In the genomic region with DNA sequence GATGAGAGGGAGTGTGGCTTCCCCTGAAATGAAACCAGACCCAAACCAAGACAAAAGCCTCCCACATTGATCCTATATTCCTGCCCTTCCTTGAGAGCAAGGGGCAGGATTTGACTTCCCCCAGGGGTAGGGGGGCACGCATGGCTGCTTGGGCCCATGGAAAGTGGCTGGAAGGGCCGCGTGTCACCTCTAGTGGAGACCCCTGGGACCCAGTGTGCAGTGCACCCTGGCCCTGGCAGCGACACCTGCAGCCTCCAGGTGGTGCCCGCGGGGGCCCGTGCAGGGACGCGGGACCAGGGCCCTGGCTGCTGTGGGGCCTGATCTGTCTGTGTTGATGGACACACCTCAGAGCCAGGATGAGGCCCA, we compare ENCODE assay signal across 8 cellular contexts. TPM values are rescaled to one million over a fixed set of nuclear protein-coding genes. Genes with fewer than 3 reads are reported as not detected.
DNase-seq lines count a peak whose midpoint lies in the region; ATAC-seq and TF ChIP-seq lines count a peak whose summit lies in the region.

No MANE protein-coding gene starts in this region.

- no peaks in the 10 kb centered on the region for H3K36me3 ChIP-seq in liver (ENCODE audit: control insufficient read depth in 4 of 4, insufficient read depth in 3 of 4, low read depth in 1 of 4, low read length in 3 of 4)

- no peak for DNase-seq in WTC11 (ENCODE audit: low spot score)
- DNase-seq in NOMO-1 treated with dmso at 0.1 percent for 144 hours (lab: John Stamatoyannopoulos, UW; ENCODE audit: unreplicated experiment), result no peak
- DNase-seq in chondrocyte (ENCODE audit: low spot score), result no peak
- no peak for DNase-seq in stimulated activated CD4-positive, alpha-beta T cell treated with anti-CD3 and anti-CD28 coated beads, Interleukin-4, amount 100 ng/mL, for 1 hour

- CTCF ChIA-PET in WTC11 (lab: Charles Lee), result interaction anchor here (1.0 to 3.0 kb wide), 4 partner anchors 8 to 108 kb away, joined by 3 to 12 read pairs (median 4); no protein-coding TSS in a partner anchor

- H3K4me3 ChIP-seq in liver (ENCODE audit: low read depth in 1 of 3, low read length in 3 of 3), result no peak overlapping the region

- H3K27ac Mint-ChIP-seq in WTC11, result no peak overlapping the region
- no peak overlapping the region for H3K27ac Mint-ChIP-seq in chondrocyte (ENCODE audit: unreplicated experiment)

- POLR2A ChIA-PET in WTC11 (lab: Charles Lee), result no interaction called here

- H3K27ac ChIP-seq in 22Rv1, result peak overlapping the region; percentile 78
- peak overlapping the region; percentile 56 to 65 for H3K27ac ChIP-seq in liver (ENCODE audit: low read depth in 1 of 2, low read length in 2 of 2)

- no peaks in the 10 kb centered on the region for H3K36me3 Mint-ChIP-seq in WTC11
- no peaks in the 10 kb centered on the region for H3K36me3 Mint-ChIP-seq in chondrocyte (ENCODE audit: low read depth)

- WGBS in liver, result 66% methylated on average over 9 of the region's 9 CpGs

- H3K27me3 Mint-ChIP-seq in WTC11 (ENCODE audit: low read depth) (no peaks in the 10 kb centered on the region), chondrocyte (ENCODE audit: low read depth) (no peaks in the 10 kb centered on the region)

- H3K9me3 ChIP-seq in liver (ENCODE audit: control insufficient read depth in 4 of 4, low read length in 3 of 4), result no peaks in the 10 kb centered on the region

- TF ChIP-seq CTCF in 22Rv1 (IDR thresholded peaks at IDR 0.05) (peak; percentile 51), WTC11 (IDR thresholded peaks at IDR 0.05) (no peak), liver (IDR thresholded peaks at IDR 0.05; ENCODE audit: low read depth, low read length, missing input control) (no peak), chondrocyte (IDR thresholded peaks at IDR 0.05) (no peak)

- no peak for TF ChIP-seq RAD21 in liver (IDR thresholded peaks at IDR 0.05)

- H3K9ac ChIP-seq in liver (ENCODE audit: low read depth in 1 of 2, low read length in 2 of 2), result no peak overlapping the region

- peaks cover 4 to 15% (median 7%) of the 10 kb centered on the region in 4 donors for H3K4me1 ChIP-seq in liver (ENCODE audit: control insufficient read depth in 4 of 4, insufficient read depth in 4 of 4, low read length in 3 of 4)

- peaks cover 0 to 3% (median 0%) of the 10 kb centered on the region in 4 donors for H3K27me3 ChIP-seq in liver (ENCODE audit: control insufficient read depth in 4 of 4, insufficient read depth in 4 of 4, low read length in 3 of 4)

- H3K4me3 Mint-ChIP-seq in WTC11, result no peak overlapping the region
- H3K4me3 Mint-ChIP-seq in chondrocyte (ENCODE audit: unreplicated experiment), result no peak overlapping the region

- H3K9me3 Mint-ChIP-seq in WTC11 (no peaks in the 10 kb centered on the region), chondrocyte (ENCODE audit: low read depth) (no peaks in the 10 kb centered on the region)

- peak; percentile 46 for ATAC-seq in GM18907 (IDR thresholded peaks at IDR 0.05; ENCODE audit: unreplicated experiment)
- peak; percentile 42 for ATAC-seq in HG03097 (IDR thresholded peaks at IDR 0.05; ENCODE audit: low FRiP score, unreplicated experiment)
- ATAC-seq in WTC11, result peak; percentile 47

- H3K4me1 Mint-ChIP-seq in WTC11, result peaks cover 20% of the 10 kb centered on the region
- H3K4me1 Mint-ChIP-seq in chondrocyte (ENCODE audit: low read depth), result peaks cover 11% of the 10 kb centered on the region

TF ChIP-seq in WTC11, 78 proteins besides CTCF, POLR2A, EP300 and RAD21 (continues in another document):
- TF ChIP-seq, protein P1, sequence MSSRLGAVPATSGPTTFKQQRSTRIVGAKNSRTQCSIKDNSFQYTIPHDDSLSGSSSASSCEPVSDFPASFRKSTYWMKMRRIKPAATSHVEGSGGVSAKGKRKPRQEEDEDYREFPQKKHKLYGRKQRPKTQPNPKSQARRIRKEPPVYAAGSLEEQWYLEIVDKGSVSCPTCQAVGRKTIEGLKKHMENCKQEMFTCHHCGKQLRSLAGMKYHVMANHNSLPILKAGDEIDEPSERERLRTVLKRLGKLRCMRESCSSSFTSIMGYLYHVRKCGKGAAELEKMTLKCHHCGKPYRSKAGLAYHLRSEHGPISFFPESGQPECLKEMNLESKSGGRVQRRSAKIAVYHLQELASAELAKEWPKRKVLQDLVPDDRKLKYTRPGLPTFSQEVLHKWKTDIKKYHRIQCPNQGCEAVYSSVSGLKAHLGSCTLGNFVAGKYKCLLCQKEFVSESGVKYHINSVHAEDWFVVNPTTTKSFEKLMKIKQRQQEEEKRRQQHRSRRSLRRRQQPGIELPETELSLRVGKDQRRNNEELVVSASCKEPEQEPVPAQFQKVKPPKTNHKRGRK (CRISPR knock-in tag; IDR thresholded peaks at IDR 0.05; ENCODE audit: borderline replicate concordance), result no peak
- TF ChIP-seq NFE2L1 (CRISPR knock-in tag; IDR thresholded peaks at IDR 0.05) (no peak), HMGA2 (CRISPR knock-in tag; IDR thresholded peaks at IDR 0.05) (no peak), FOXJ3 (CRISPR knock-in tag; IDR thresholded peaks at IDR 0.05; ENCODE audit: borderline replicate concordance) (no peak), ZNF671 (CRISPR knock-in tag; IDR thresholded peaks at IDR 0.05) (no peak)
- TF ChIP-seq, protein P2, sequence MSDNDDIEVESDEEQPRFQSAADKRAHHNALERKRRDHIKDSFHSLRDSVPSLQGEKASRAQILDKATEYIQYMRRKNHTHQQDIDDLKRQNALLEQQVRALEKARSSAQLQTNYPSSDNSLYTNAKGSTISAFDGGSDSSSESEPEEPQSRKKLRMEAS (CRISPR knock-in tag; IDR thresholded peaks at IDR 0.05), result no peak
- TF ChIP-seq, protein P3, sequence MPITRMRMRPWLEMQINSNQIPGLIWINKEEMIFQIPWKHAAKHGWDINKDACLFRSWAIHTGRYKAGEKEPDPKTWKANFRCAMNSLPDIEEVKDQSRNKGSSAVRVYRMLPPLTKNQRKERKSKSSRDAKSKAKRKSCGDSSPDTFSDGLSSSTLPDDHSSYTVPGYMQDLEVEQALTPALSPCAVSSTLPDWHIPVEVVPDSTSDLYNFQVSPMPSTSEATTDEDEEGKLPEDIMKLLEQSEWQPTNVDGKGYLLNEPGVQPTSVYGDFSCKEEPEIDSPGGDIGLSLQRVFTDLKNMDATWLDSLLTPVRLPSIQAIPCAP (CRISPR knock-in tag; IDR thresholded peaks at IDR 0.05), result no peak
- TF ChIP-seq, protein P4, sequence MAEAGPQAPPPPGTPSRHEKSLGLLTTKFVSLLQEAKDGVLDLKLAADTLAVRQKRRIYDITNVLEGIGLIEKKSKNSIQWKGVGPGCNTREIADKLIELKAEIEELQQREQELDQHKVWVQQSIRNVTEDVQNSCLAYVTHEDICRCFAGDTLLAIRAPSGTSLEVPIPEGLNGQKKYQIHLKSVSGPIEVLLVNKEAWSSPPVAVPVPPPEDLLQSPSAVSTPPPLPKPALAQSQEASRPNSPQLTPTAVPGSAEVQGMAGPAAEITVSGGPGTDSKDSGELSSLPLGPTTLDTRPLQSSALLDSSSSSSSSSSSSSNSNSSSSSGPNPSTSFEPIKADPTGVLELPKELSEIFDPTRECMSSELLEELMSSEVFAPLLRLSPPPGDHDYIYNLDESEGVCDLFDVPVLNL (CRISPR knock-in tag; IDR thresholded peaks at IDR 0.05; ENCODE audit: borderline replicate concordance, low read depth), result no peak

TF ChIP-seq in liver, 16 proteins besides CTCF, POLR2A, EP300 and RAD21:
- TF ChIP-seq TAF1 (conservative IDR thresholded peaks at IDR 0.05), result no peak
- no peak for TF ChIP-seq RXRA (IDR thresholded peaks at IDR 0.05)
- no peak for TF ChIP-seq HNF4G (IDR thresholded peaks at IDR 0.05)
- no peak for TF ChIP-seq NR2F2 (IDR thresholded peaks at IDR 0.05)
- no peak for TF ChIP-seq FOXA1 (IDR thresholded peaks at IDR 0.05)
- no peak for TF ChIP-seq FOXA2 (IDR thresholded peaks at IDR 0.05)
- TF ChIP-seq, protein P5, sequence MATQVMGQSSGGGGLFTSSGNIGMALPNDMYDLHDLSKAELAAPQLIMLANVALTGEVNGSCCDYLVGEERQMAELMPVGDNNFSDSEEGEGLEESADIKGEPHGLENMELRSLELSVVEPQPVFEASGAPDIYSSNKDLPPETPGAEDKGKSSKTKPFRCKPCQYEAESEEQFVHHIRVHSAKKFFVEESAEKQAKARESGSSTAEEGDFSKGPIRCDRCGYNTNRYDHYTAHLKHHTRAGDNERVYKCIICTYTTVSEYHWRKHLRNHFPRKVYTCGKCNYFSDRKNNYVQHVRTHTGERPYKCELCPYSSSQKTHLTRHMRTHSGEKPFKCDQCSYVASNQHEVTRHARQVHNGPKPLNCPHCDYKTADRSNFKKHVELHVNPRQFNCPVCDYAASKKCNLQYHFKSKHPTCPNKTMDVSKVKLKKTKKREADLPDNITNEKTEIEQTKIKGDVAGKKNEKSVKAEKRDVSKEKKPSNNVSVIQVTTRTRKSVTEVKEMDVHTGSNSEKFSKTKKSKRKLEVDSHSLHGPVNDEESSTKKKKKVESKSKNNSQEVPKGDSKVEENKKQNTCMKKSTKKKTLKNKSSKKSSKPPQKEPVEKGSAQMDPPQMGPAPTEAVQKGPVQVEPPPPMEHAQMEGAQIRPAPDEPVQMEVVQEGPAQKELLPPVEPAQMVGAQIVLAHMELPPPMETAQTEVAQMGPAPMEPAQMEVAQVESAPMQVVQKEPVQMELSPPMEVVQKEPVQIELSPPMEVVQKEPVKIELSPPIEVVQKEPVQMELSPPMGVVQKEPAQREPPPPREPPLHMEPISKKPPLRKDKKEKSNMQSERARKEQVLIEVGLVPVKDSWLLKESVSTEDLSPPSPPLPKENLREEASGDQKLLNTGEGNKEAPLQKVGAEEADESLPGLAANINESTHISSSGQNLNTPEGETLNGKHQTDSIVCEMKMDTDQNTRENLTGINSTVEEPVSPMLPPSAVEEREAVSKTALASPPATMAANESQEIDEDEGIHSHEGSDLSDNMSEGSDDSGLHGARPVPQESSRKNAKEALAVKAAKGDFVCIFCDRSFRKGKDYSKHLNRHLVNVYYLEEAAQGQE (IDR thresholded peaks at IDR 0.05), result no peak
- no peak for TF ChIP-seq HNF4A (conservative IDR thresholded peaks at IDR 0.05)
- TF ChIP-seq EGR1 (IDR thresholded peaks at IDR 0.05; ENCODE audit: low read depth in 2 of 2), result no peak
- TF ChIP-seq JUND (IDR thresholded peaks at IDR 0.05), result no peak
- TF ChIP-seq, protein P2 (IDR thresholded peaks at IDR 0.05), result no peak
- no peak for TF ChIP-seq SP1 (IDR thresholded peaks at IDR 0.05)

RNA-seq across cellular contexts. Expression of gene SLCO4A1, which starts 18.0 kb away (rescaled TPM):
- 15.2 to 19.9 TPM (median 18.5 TPM) in 3 replicates for total RNA-seq in WTC11 (2021)
- total RNA-seq in liver, result 1 to 10 TPM; 1.7 to 3.5 TPM
- 1 to 10 TPM; 1.3 to 4.3 TPM for polyA plus RNA-seq in liver
- not detected in 3 replicates for total RNA-seq in chondrocyte
